13 cellular contexts compared by ENCODE assay signal in the genomic region with DNA sequence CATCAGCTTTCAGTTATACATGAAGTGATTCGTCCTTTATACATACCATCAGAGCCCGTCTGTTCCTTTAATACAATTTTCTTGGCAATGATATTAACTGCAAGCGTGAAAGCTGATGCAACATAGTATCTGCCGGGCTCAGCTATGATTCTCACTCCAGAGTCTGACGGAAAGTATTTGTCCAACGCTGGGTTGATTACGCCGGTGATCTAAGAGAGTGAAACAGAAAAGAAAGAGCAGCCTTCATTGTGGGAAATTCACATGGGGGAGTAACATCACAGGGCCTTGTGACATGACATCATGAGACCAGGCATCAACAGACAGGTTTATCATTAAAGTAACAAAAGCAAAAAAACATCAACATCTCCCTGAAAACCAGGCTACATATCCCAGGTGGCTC. TPM values are rescaled to one million over a fixed set of nuclear protein-coding genes. Genes with fewer than 3 reads are reported as not detected.
DNase-seq lines count a peak whose midpoint lies in the region; ATAC-seq lines count a peak whose summit lies in the region.
"Had no signal": no experiment of that assay in that cellular context is flagged by ENCODE, and none has a peak within 500 bp of the region (broad histone marks: within the 10 kb centered on the region; RNA-seq: fewer than 3 reads in every experiment).

No MANE protein-coding gene starts in this region.

- peak overlapping the region; percentile 59 for H3K27ac Mint-ChIP-seq in activated CD4-positive, alpha-beta T cell treated with anti-CD3 and anti-CD28 coated beads, Interleukin-2, amount 10 ng/mL, durations not matched to agents 24 days and 14 days
- H3K27ac Mint-ChIP-seq in activated naive CD8-positive, alpha-beta T cell treated with anti-CD3 and anti-CD28 coated beads, Interleukin-2, amount 50 U/mL, for 24 hours, result peak overlapping the region; percentile 77

- H3K4me1 Mint-ChIP-seq in activated CD4-positive, alpha-beta T cell treated with anti-CD3 and anti-CD28 coated beads, Interleukin-2, amount 10 ng/mL, durations not matched to agents 24 days and 14 days, result peaks cover 32% of the 10 kb centered on the region
- H3K4me1 Mint-ChIP-seq in activated naive CD8-positive, alpha-beta T cell treated with anti-CD3 and anti-CD28 coated beads, Interleukin-2, amount 50 U/mL, for 24 hours, result peaks cover 54% of the 10 kb centered on the region

- no peaks in the 10 kb centered on the region for H3K27me3 Mint-ChIP-seq in activated CD4-positive, alpha-beta T cell treated with anti-CD3 and anti-CD28 coated beads, Interleukin-2, amount 10 ng/mL, durations not matched to agents 24 days and 14 days
- H3K27me3 Mint-ChIP-seq in activated naive CD8-positive, alpha-beta T cell treated with anti-CD3 and anti-CD28 coated beads, Interleukin-2, amount 50 U/mL, for 24 hours, result no peaks in the 10 kb centered on the region

- intact Hi-C loops in activated CD4-positive, alpha-beta T cell treated with anti-CD3 and anti-CD28 coated beads, Interleukin-2, amount 10 ng/mL, durations not matched to agents 24 days and 14 days (cut with micrococcal nuclease), result loop anchor here (10.0 kb wide), 1 partner anchor 887 kb away; a partner anchor contains a TSS
- intact Hi-C loops in head of caudate nucleus (cut with DNase I), result loop anchor here (10.0 kb wide), 1 partner anchor 243 kb away; a partner anchor contains a TSS

- H3K9me3 Mint-ChIP-seq in activated CD4-positive, alpha-beta T cell treated with anti-CD3 and anti-CD28 coated beads, Interleukin-2, amount 10 ng/mL, durations not matched to agents 24 days and 14 days, result no peaks in the 10 kb centered on the region
- H3K9me3 Mint-ChIP-seq in activated naive CD8-positive, alpha-beta T cell treated with anti-CD3 and anti-CD28 coated beads, Interleukin-2, amount 50 U/mL, for 24 hours, result no peaks in the 10 kb centered on the region

- peak; percentile 42 for ATAC-seq in activated naive CD8-positive, alpha-beta T cell treated with anti-CD3 and anti-CD28 coated beads, Interleukin-2, amount 50 U/mL, for 24 hours

- no peak overlapping the region for H3K4me3 Mint-ChIP-seq in activated CD4-positive, alpha-beta T cell treated with anti-CD3 and anti-CD28 coated beads, Interleukin-2, amount 10 ng/mL, durations not matched to agents 24 days and 14 days
- H3K4me3 Mint-ChIP-seq in activated naive CD8-positive, alpha-beta T cell treated with anti-CD3 and anti-CD28 coated beads, Interleukin-2, amount 50 U/mL, for 24 hours, result peak overlapping the region; percentile 40

- peaks cover 63% of the 10 kb centered on the region for H3K36me3 Mint-ChIP-seq in activated CD4-positive, alpha-beta T cell treated with anti-CD3 and anti-CD28 coated beads, Interleukin-2, amount 10 ng/mL, durations not matched to agents 24 days and 14 days (ENCODE audit: low read depth)
- H3K36me3 Mint-ChIP-seq in activated naive CD8-positive, alpha-beta T cell treated with anti-CD3 and anti-CD28 coated beads, Interleukin-2, amount 50 U/mL, for 24 hours (ENCODE audit: low read depth), result peaks cover 73% of the 10 kb centered on the region

- no peak for DNase-seq in activated CD4-positive, alpha-beta T cell treated with anti-CD3 and anti-CD28 coated beads, Interleukin-2, amount 10 ng/mL, durations not matched to agents 24 days and 14 days
- no peak for DNase-seq in activated CD4-positive, alpha-beta T cell treated with anti-CD3 and anti-CD28 coated beads, Interleukin-2, amount 50 U/mL, for 1 hour
- peak; percentile 45 for DNase-seq in stimulated activated CD4-positive, alpha-beta T cell treated with anti-CD3 and anti-CD28 coated beads, Interleukin-4, amount 100 ng/mL, for 24 hours
- DNase-seq in stimulated activated CD4-positive, alpha-beta T cell treated with anti-CD3 and anti-CD28 coated beads, Interleukin-2, amount 100 ng/mL, for 24 hours, result no peak
- DNase-seq in activated naive CD8-positive, alpha-beta T cell treated with anti-CD3 and anti-CD28 coated beads, Interleukin-2, amount 50 U/mL, for 24 hours, result peak; percentile 33
- no peak for DNase-seq in Kasumi-1 (lab: John Stamatoyannopoulos, UW)
- no peak for DNase-seq in activated CD8-positive, alpha-beta memory T cell treated with anti-CD3 and anti-CD28 coated beads, Interleukin-2, amount 50 U/mL, for 48 hours
- no peak for DNase-seq in head of caudate nucleus
- DNase-seq: HCEC 1CT, NCI-H1930, NCI-H2171, NCI-H510A, NCI-H82 had no signal

RNA-seq across cellular contexts. Expression of a gene that starts 6.2 kb away (rescaled TPM):
- total RNA-seq in activated CD4-positive, alpha-beta T cell treated with anti-CD3 and anti-CD28 coated beads, Interleukin-2, amount 10 ng/mL, durations not matched to agents 24 days and 14 days, result 267 and 273 TPM in 2 replicates

Comparison
In these comparisons a context has a peak if more than half of its experiments do, and no peak if none do; other contexts are left out.
1. DNase-seq: peak in stimulated activated CD4-positive, alpha-beta T cell treated with anti-CD3 and anti-CD28 coated beads, Interleukin-4, amount 100 ng/mL, for 24 hours (single experiment) and activated naive CD8-positive, alpha-beta T cell treated with anti-CD3 and anti-CD28 coated beads, Interleukin-2, amount 50 U/mL, for 24 hours (single experiment); none in activated CD4-positive, alpha-beta T cell treated with anti-CD3 and anti-CD28 coated beads, Interleukin-2, amount 10 ng/mL, durations not matched to agents 24 days and 14 days (single experiment), activated CD4-positive, alpha-beta T cell treated with anti-CD3 and anti-CD28 coated beads, Interleukin-2, amount 50 U/mL, for 1 hour (single experiment), stimulated activated CD4-positive, alpha-beta T cell treated with anti-CD3 and anti-CD28 coated beads, Interleukin-2, amount 100 ng/mL, for 24 hours (0 of 2), Kasumi-1 (0 of 2), activated CD8-positive, alpha-beta memory T cell treated with anti-CD3 and anti-CD28 coated beads, Interleukin-2, amount 50 U/mL, for 48 hours (single experiment) and head of caudate nucleus (0 of 42).